Comparison of ENCODE assay signal across 27 cellular contexts in the genomic region with DNA sequence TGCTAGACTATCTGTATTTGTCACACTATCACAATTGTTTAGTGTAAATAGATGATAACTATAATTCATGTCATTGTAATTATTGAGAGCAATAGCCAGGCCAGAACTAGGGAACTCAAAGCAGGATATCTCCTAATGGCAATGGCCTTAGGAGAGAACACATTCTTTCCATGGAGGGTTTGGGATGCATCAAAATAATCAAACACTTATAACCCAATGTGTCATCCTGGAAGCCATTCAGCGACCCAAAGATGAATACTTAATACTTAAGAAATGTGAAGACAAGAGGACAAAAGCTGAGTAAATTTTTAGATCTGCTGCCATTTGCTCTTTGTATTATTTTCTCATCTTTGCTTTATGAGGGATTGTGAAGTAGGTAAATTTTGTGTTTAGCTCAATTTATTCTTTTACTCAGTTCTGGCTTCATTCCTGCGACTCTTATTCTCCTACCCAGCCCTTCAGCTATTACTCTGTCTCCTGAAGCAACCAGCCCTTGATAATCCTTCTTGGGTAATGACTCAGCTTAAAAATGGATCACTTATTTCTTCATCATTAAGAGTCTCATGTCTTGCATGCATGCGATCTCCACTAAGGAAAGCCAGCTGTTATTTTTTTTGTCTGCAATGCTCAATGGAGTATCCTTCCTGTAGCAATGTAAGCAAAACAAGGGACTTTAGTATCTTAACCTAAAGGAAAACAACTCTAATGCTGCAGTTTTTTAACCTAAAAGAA. TPM values are rescaled to one million over a fixed set of nuclear protein-coding genes. Genes with fewer than 3 reads are reported as not detected.
DNase-seq lines count a peak whose midpoint lies in the region; ATAC-seq, FAIRE-seq and TF ChIP-seq lines count a peak whose summit lies in the region.
"Had no signal": no experiment of that assay in that cellular context is flagged by ENCODE, and none has a peak within 500 bp of the region (broad histone marks: within the 10 kb centered on the region; RNA-seq: fewer than 3 reads in every experiment).

No MANE protein-coding gene starts in this region.

- TF ChIP-seq CTCF in K562 (IDR thresholded peaks at IDR 0.05 in 2 of 3, conservative IDR thresholded peaks at IDR 0.05 in 1 of 3; ENCODE audit: insufficient read depth in 2 of 3, low read depth in 1 of 3, low read length in 3 of 3) (no peak), kidney epithelial cell (IDR thresholded peaks at IDR 0.05; ENCODE audit: insufficient read depth, low read length, poor library complexity, severe bottlenecking) (no peak), MCF 10A (IDR thresholded peaks at IDR 0.05; ENCODE audit: unreplicated experiment) (no peak)

- no peaks in the 10 kb centered on the region for H3K9me1 ChIP-seq in K562 (ENCODE audit: control insufficient read depth, insufficient read depth, low read length)

- no peaks in the 10 kb centered on the region for H4K20me1 ChIP-seq in K562 (replicated peaks; ENCODE audit: control insufficient read depth, insufficient read depth, low read length)

- H3K4me3 ChIP-seq in K562 (no peak overlapping the region), kidney epithelial cell (ENCODE audit: low read depth, low read length) (no peak overlapping the region)
- H3K4me3 ChIP-seq: body of pancreas, lung, pancreas, stomach had no signal

- no peaks in the 10 kb centered on the region for H3K4me1 Mint-ChIP-seq in T-helper 17 cell
- no peaks in the 10 kb centered on the region for H3K4me1 Mint-ChIP-seq in MCF 10A (ENCODE audit: insufficient read depth, unreplicated experiment)
- H3K4me1 Mint-ChIP-seq: activated CD4-positive, alpha-beta memory T cell treated with anti-CD3 and anti-CD28 coated beads, Interleukin-2, amount 10 ng/mL, durations not matched to agents 7 days and 5 days; activated naive CD4-positive, alpha-beta T cell treated with anti-CD3 and anti-CD28 coated beads, Interleukin-2, amount 10 ng/mL, durations not matched to agents 7 days and 5 days; naive B cell had no signal

- H3K4me3 Mint-ChIP-seq in T-helper 17 cell, result no peak overlapping the region
- no peak overlapping the region for H3K4me3 Mint-ChIP-seq in MCF 10A (ENCODE audit: unreplicated experiment)
- H3K4me3 Mint-ChIP-seq: activated CD4-positive, alpha-beta memory T cell treated with anti-CD3 and anti-CD28 coated beads, Interleukin-2, amount 10 ng/mL, durations not matched to agents 7 days and 5 days; activated naive CD4-positive, alpha-beta T cell treated with anti-CD3 and anti-CD28 coated beads, Interleukin-2, amount 10 ng/mL, durations not matched to agents 7 days and 5 days; activated T-cell treated with anti-CD3 and anti-CD28 coated beads, Interleukin-2, amount 50 U/mL, for 24 hours; naive B cell had no signal

- no peak overlapping the region for H3K9ac ChIP-seq in K562 (ENCODE audit: insufficient read depth in 1 of 2, low read depth in 2 of 2, low read length in 2 of 2)

- TF ChIP-seq RAD21 in K562 (CRISPR knock-in tag; conservative IDR thresholded peaks at IDR 0.05 in 1 of 2, IDR thresholded peaks at IDR 0.05 in 1 of 2), result no peak

- no peak overlapping the region for H3K4me2 ChIP-seq in K562 (ENCODE audit: insufficient read depth, low read length)

- POLR2A ChIA-PET in K562 (lab: Yijun Ruan, JAX) (no interaction called here), MCF 10A (lab: Yijun Ruan, JAX) (no interaction called here)

- no peak for ATAC-seq in K562
- ATAC-seq in T-helper 17 cell, result no peak
- ATAC-seq: body of pancreas, pancreas had no signal

- H3K9me3 Mint-ChIP-seq in MCF 10A (ENCODE audit: unreplicated experiment), result no peaks in the 10 kb centered on the region
- H3K9me3 Mint-ChIP-seq: activated CD4-positive, alpha-beta memory T cell treated with anti-CD3 and anti-CD28 coated beads, Interleukin-2, amount 10 ng/mL, durations not matched to agents 7 days and 5 days; activated naive CD4-positive, alpha-beta T cell treated with anti-CD3 and anti-CD28 coated beads, Interleukin-2, amount 10 ng/mL, durations not matched to agents 7 days and 5 days; activated T-cell treated with anti-CD3 and anti-CD28 coated beads, Interleukin-2, amount 50 U/mL, for 24 hours had no signal

- H3K36me3 Mint-ChIP-seq in T-helper 17 cell (ENCODE audit: low read depth) (no peaks in the 10 kb centered on the region), MCF 10A (ENCODE audit: insufficient read depth, unreplicated experiment) (no peaks in the 10 kb centered on the region)
- H3K36me3 Mint-ChIP-seq: activated naive CD4-positive, alpha-beta T cell treated with anti-CD3 and anti-CD28 coated beads, Interleukin-2, amount 10 ng/mL, durations not matched to agents 7 days and 5 days; naive B cell had no signal

- no peaks in the 10 kb centered on the region for H3K79me2 ChIP-seq in K562 (ENCODE audit: control insufficient read depth, insufficient read depth, low read length)

- in situ Hi-C loops in K562 (cut with MboI), result no loop called here

- peak; percentile 42 for DNase-seq in AG08396 (ENCODE audit: low spot score)
- DNase-seq in HCEC 1CT, result peak; percentile 94
- DNase-seq in K562 (ENCODE audit: extremely low read depth in 1 of 4, low spot score in 3 of 4), result no peak
- peak; percentile 70 for DNase-seq in kidney epithelial cell (ENCODE audit: low read depth)
- DNase-seq in NOMO-1 treated with dmso at 0.1 percent for 144 hours (lab: John Stamatoyannopoulos, UW; ENCODE audit: unreplicated experiment), result no peak
- DNase-seq in T-helper 17 cell, result no peak
- DNase-seq in HuH-7.5 (ENCODE audit: low spot score), result no peak
- no peak for DNase-seq in MCF 10A (ENCODE audit: unreplicated experiment)
- DNase-seq: activated CD4-positive, alpha-beta memory T cell treated with anti-CD3 and anti-CD28 coated beads, Interleukin-2, amount 10 ng/mL, durations not matched to agents 7 days and 5 days; activated naive CD4-positive, alpha-beta T cell treated with anti-CD3 and anti-CD28 coated beads, Interleukin-2, amount 10 ng/mL, durations not matched to agents 7 days and 5 days; activated T-cell treated with anti-CD3 and anti-CD28 coated beads, Interleukin-2, amount 50 U/mL, for 24 hours; BE2C; body of pancreas; cortex of kidney; GDM1; glutamatergic neuron; naive B cell; NCI-H1930; pancreas; stomach; WERI-Rb-1 had no signal

- no peaks in the 10 kb centered on the region for H3K4me1 ChIP-seq in K562 (replicated peaks in 1 of 2; ENCODE audit: control insufficient read depth in 2 of 2, insufficient read depth in 2 of 2, low read length in 2 of 2)
- H3K4me1 ChIP-seq: BE2C, body of pancreas, pancreas, stomach had no signal

- H3K27me3 Mint-ChIP-seq in T-helper 17 cell, result peaks cover 22% of the 10 kb centered on the region
- peaks cover 88% of the 10 kb centered on the region for H3K27me3 Mint-ChIP-seq in MCF 10A (ENCODE audit: insufficient read depth, unreplicated experiment)
- H3K27me3 Mint-ChIP-seq: activated naive CD4-positive, alpha-beta T cell treated with anti-CD3 and anti-CD28 coated beads, Interleukin-2, amount 10 ng/mL, durations not matched to agents 7 days and 5 days had no signal

- H3K27ac ChIP-seq in K562 (ENCODE audit: extremely low read depth, low read depth, low read length), result no peak overlapping the region
- H3K27ac ChIP-seq: body of pancreas, pancreas, stomach, WERI-Rb-1 had no signal

- no peak overlapping the region for H2AFZ ChIP-seq in K562 (ENCODE audit: low read depth, low read length)

- H3K27me3 ChIP-seq in K562 (ENCODE audit: control insufficient read depth in 2 of 2, insufficient read depth in 2 of 2, low read length in 2 of 2), result 0 out of 5 replicates have a peak, but pooled peaks cover 0 to 2% of the 10 kb centered on the region in 2 experiments
- H3K27me3 ChIP-seq in kidney epithelial cell (ENCODE audit: control insufficient read depth, insufficient read depth, low read length), result no peaks in the 10 kb centered on the region
- H3K27me3 ChIP-seq: body of pancreas had no signal

- CTCF ChIA-PET in K562 (lab: Yijun Ruan, JAX; ENCODE audit: low intra/inter-chr PET ratio), result no interaction called here
- CTCF ChIA-PET in MCF 10A (lab: Yijun Ruan, JAX), result interaction anchor here (1.1 kb wide), 1 partner anchor 10 kb away, joined by 3 read pairs; no protein-coding TSS in a partner anchor

- no peak for TF ChIP-seq EP300 in K562 (IDR thresholded peaks at IDR 0.05; ENCODE audit: low read length)

- FAIRE-seq in K562 (lab: Jason Lieb, UNC), result no peak
- FAIRE-seq: D721Med, GM12891, pancreas had no signal

- H3K9me3 ChIP-seq in K562 (replicated peaks; ENCODE audit: control insufficient read depth, insufficient read depth, low read depth, low read length), result no peaks in the 10 kb centered on the region
- no peaks in the 10 kb centered on the region for H3K9me3 ChIP-seq in T-helper 17 cell (ENCODE audit: control insufficient read depth, low read length, poor library complexity, severe bottlenecking)
- H3K9me3 ChIP-seq: BE2C, body of pancreas, pancreas, stomach had no signal

- no peak for TF ChIP-seq POLR2A in K562 (conservative IDR thresholded peaks at IDR 0.05)

- BruUV-seq in K562 (replicated peaks; lab: Mats Ljungman, UMichigan) (no TSS peak), MCF 10A (replicated peaks; lab: Mats Ljungman, UMichigan) (no TSS peak)

- intact Hi-C loops in K562 (cut with micrococcal nuclease), result no loop called here
- intact Hi-C loops in MCF 10A (cut with micrococcal nuclease), result no loop called here

- H3K27ac Mint-ChIP-seq in T-helper 17 cell (no peak overlapping the region), MCF 10A (ENCODE audit: low read depth, unreplicated experiment) (no peak overlapping the region)
- H3K27ac Mint-ChIP-seq: activated CD4-positive, alpha-beta memory T cell treated with anti-CD3 and anti-CD28 coated beads, Interleukin-2, amount 10 ng/mL, durations not matched to agents 7 days and 5 days; activated naive CD4-positive, alpha-beta T cell treated with anti-CD3 and anti-CD28 coated beads, Interleukin-2, amount 10 ng/mL, durations not matched to agents 7 days and 5 days; activated T-cell treated with anti-CD3 and anti-CD28 coated beads, Interleukin-2, amount 50 U/mL, for 24 hours; naive B cell had no signal

- WGBS in K562 (ENCODE audit: insufficient coverage, low coverage, missing lambda C conversion rate), result 3% methylated on average over 3 of the region's 3 CpGs

- H3K36me3 ChIP-seq in K562 (ENCODE audit: control insufficient read depth, insufficient read depth, low read length) (no peaks in the 10 kb centered on the region), kidney epithelial cell (ENCODE audit: control insufficient read depth, insufficient read depth, low read length) (no peaks in the 10 kb centered on the region)
- H3K36me3 ChIP-seq: BE2C, pancreas, stomach, WERI-Rb-1 had no signal

RNA-seq across cellular contexts. Expression of gene OR4F15, which starts 2.0 kb away (rescaled TPM):
- total RNA-seq in K562 (2011; cell fraction: chromatin; rRNA removed; ENCODE audit: low replicate concordance), result not detected in 2 replicates
- total RNA-seq in K562 (2011; cell fraction: nucleolus; rRNA removed), result not detected in 2 replicates
- not detected in 2 replicates for total RNA-seq in K562 (2011; cell fraction: nucleoplasm; rRNA removed)
- not detected in 2 replicates for total RNA-seq in K562 (2014; rRNA removed)
- not detected in 2 replicates for total RNA-seq in K562 (2014; rRNA removed; fragmentation: Illumina TruSeq; extraction: Trizol)
- not detected in 2 replicates for total RNA-seq in K562 (2015; rRNA removed; fragmentation: Illumina TruSeq; extraction: Trizol)
- total RNA-seq in K562 (2021), result not detected in 2 replicates
- not detected in 2 replicates for polyA plus RNA-seq in K562 (2011; rRNA removed)
- not detected in 2 replicates for polyA plus RNA-seq in K562 (2011; cell fraction: cytosol; rRNA removed)
- not detected in 2 replicates for polyA plus RNA-seq in K562 (2011; cell fraction: nucleus; rRNA removed)
- polyA plus RNA-seq in K562 (2012), result not detected in 2 replicates
- not detected in 2 replicates for polyA plus RNA-seq in K562 (2014; fragmentation: Illumina TruSeq; extraction: Trizol)
- polyA plus RNA-seq in K562 (2014; fragmentation: Nextera tagmentation; extraction: Ambion mirVana), result not detected
- polyA plus RNA-seq in K562 (2014; rRNA removed), result not detected in 2 replicates
- polyA minus RNA-seq in K562 (2011; rRNA and poly(A)+ RNA removed), result not detected in 2 replicates
- polyA minus RNA-seq in K562 (2011; cell fraction: cytosol; rRNA and poly(A)+ RNA removed), result not detected in 2 replicates
- not detected in 2 replicates for polyA minus RNA-seq in K562 (2011; cell fraction: nucleus; rRNA and poly(A)+ RNA removed)
- total RNA-seq in kidney epithelial cell, result 0.08 TPM in 1 of 2 replicates, not detected in the other
- not detected for total RNA-seq in T-helper 17 cell
- not detected in 2 replicates for total RNA-seq in MCF 10A (2022)
- total RNA-seq: activated CD4-positive, alpha-beta memory T cell treated with anti-CD3 and anti-CD28 coated beads, Interleukin-2, amount 10 ng/mL, durations not matched to agents 7 days and 5 days; body of pancreas; HT-29; lung; pancreas; stomach; T-helper 1 cell treated with Interleukin-12 subunit alpha and Interleukin-12 subunit beta and Interleukin-4 antibody, amounts not matched to agents 30 ng/mL and 1 ng/mL, for 36 hours; urinary bladder had no signal
- polyA plus RNA-seq: lung, pancreas, stomach, urinary bladder had no signal

RNA-seq across cellular contexts. Expression of gene OR4F6, which starts 10.7 kb away (rescaled TPM):
- total RNA-seq in K562 (2011; cell fraction: chromatin; rRNA removed; ENCODE audit: low replicate concordance), result not detected in 2 replicates
- total RNA-seq in K562 (2011; cell fraction: nucleolus; rRNA removed), result not detected in 2 replicates
- not detected in 2 replicates for total RNA-seq in K562 (2011; cell fraction: nucleoplasm; rRNA removed)
- not detected in 2 replicates for total RNA-seq in K562 (2014; rRNA removed)
- not detected in 2 replicates for total RNA-seq in K562 (2014; rRNA removed; fragmentation: Illumina TruSeq; extraction: Trizol)
- total RNA-seq in K562 (2015; rRNA removed; fragmentation: Illumina TruSeq; extraction: Trizol), result not detected in 2 replicates
- total RNA-seq in K562 (2021), result not detected in 2 replicates
- polyA plus RNA-seq in K562 (2011; rRNA removed), result not detected in 2 replicates
- polyA plus RNA-seq in K562 (2011; cell fraction: cytosol; rRNA removed), result not detected in 2 replicates
- polyA plus RNA-seq in K562 (2011; cell fraction: nucleus; rRNA removed), result not detected in 2 replicates
- not detected in 2 replicates for polyA plus RNA-seq in K562 (2012)
- not detected in 2 replicates for polyA plus RNA-seq in K562 (2014; fragmentation: Illumina TruSeq; extraction: Trizol)
- not detected for polyA plus RNA-seq in K562 (2014; fragmentation: Nextera tagmentation; extraction: Ambion mirVana)
- not detected in 2 replicates for polyA plus RNA-seq in K562 (2014; rRNA removed)
- polyA minus RNA-seq in K562 (2011; rRNA and poly(A)+ RNA removed), result not detected in 2 replicates
- polyA minus RNA-seq in K562 (2011; cell fraction: cytosol; rRNA and poly(A)+ RNA removed), result not detected in 2 replicates
- polyA minus RNA-seq in K562 (2011; cell fraction: nucleus; rRNA and poly(A)+ RNA removed), result not detected in 2 replicates
- total RNA-seq in kidney epithelial cell, result not detected in 2 replicates
- total RNA-seq in T-helper 17 cell, result not detected
- total RNA-seq in MCF 10A (2022), result not detected in 2 replicates
- total RNA-seq: activated CD4-positive, alpha-beta memory T cell treated with anti-CD3 and anti-CD28 coated beads, Interleukin-2, amount 10 ng/mL, durations not matched to agents 7 days and 5 days; body of pancreas; HT-29; lung; pancreas; stomach; T-helper 1 cell treated with Interleukin-12 subunit alpha and Interleukin-12 subunit beta and Interleukin-4 antibody, amounts not matched to agents 30 ng/mL and 1 ng/mL, for 36 hours; urinary bladder had no signal
- polyA plus RNA-seq: lung, pancreas, stomach, urinary bladder had no signal

Comparison
In these comparisons a context has a peak if more than half of its experiments do, and no peak if none do; other contexts are left out.
1. DNase-seq: peak in AG08396 (single experiment), HCEC 1CT (single experiment) and kidney epithelial cell (single experiment); none in K562 (0 of 4), NOMO-1 treated with dmso at 0.1 percent for 144 hours (single experiment), T-helper 17 cell (0 of 3), HuH-7.5 (single experiment) and MCF 10A (single experiment).